Comparison of ENCODE assay signal across 24 cellular contexts in the genomic region with DNA sequence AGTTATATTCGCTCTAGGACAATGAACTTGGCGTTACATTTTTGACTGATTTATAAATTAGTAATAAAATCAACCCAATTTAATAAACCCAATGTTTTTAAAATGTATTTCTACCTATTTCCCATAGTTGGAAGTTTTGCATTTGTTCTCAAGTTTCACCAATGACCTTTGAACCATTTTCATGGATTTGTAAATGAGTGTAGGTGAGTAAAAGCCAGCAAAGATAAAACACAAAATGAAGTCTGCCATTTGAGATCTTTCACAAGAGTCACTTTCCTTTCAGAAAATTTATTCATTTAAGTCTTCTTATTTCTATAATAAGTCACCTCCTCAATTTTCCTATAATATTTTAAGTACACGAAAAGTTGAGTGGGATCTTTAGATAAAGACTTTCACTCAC.
DNase-seq lines count a peak whose midpoint lies in the region; ATAC-seq and TF ChIP-seq lines count a peak whose summit lies in the region.
"Had no signal": no experiment of that assay in that cellular context is flagged by ENCODE, and none has a peak within 500 bp of the region (broad histone marks: within the 10 kb centered on the region; RNA-seq: fewer than 3 reads in every experiment).

No MANE protein-coding gene starts in this region.

- H3K27ac ChIP-seq in left ventricle myocardium inferior (replicated peaks) = peak overlapping the region; percentile 43
- H3K27ac ChIP-seq in right lobe of liver = peak overlapping the region in 1 of 3 donors; percentile 1
- no peak overlapping the region for H3K27ac ChIP-seq in naive thymus-derived CD4-positive, alpha-beta T cell (ENCODE audit: low read depth, low read length)
- H3K27ac ChIP-seq: A549; BLaER1 treated with 17β-estradiol and CSF1 and Interleukin-3, amounts not matched to agents 10 nM and 100 nM; GM23248 had no signal

- H3K9me3 ChIP-seq in left ventricle myocardium inferior (replicated peaks) = no peaks in the 10 kb centered on the region
- H3K9me3 ChIP-seq in right lobe of liver = no peaks in the 10 kb centered on the region
- H3K9me3 ChIP-seq in naive thymus-derived CD4-positive, alpha-beta T cell (ENCODE audit: control insufficient read depth in 2 of 3, low read length in 3 of 3) = no peaks in the 10 kb centered on the region
- no peaks in the 10 kb centered on the region for H3K9me3 ChIP-seq in HAP-1
- H3K9me3 ChIP-seq: A549; BLaER1 treated with 17β-estradiol and CSF1 and Interleukin-3, amounts not matched to agents 10 nM and 100 nM had no signal

- intact Hi-C loops in left ventricle myocardium inferior (cut with micrococcal nuclease) = no loop called here
- intact Hi-C loops in cardiac septum (cut with DNase I) = no loop called here
- intact Hi-C loops in right lobe of liver (cut with DNase I) = no loop called here
- intact Hi-C loops in naive thymus-derived CD4-positive, alpha-beta T cell (cut with micrococcal nuclease) = no loop called here

- H3K4me1 ChIP-seq in left ventricle myocardium inferior (peaks cover 64% of the 10 kb centered on the region), right lobe of liver (peaks cover 0 to 16% (median 7%) of the 10 kb centered on the region in 4 donors), HAP-1 (no peaks in the 10 kb centered on the region)
- no peaks in the 10 kb centered on the region for H3K4me1 ChIP-seq in naive thymus-derived CD4-positive, alpha-beta T cell (ENCODE audit: control insufficient read depth in 2 of 2, insufficient read depth in 2 of 2, low read length in 2 of 2)
- H3K4me1 ChIP-seq: A549; BLaER1 treated with 17β-estradiol and CSF1 and Interleukin-3, amounts not matched to agents 10 nM and 100 nM had no signal

- DNase-seq in left ventricle myocardium inferior = no peak
- no peak for DNase-seq in cardiac septum (ENCODE audit: low spot score)
- no peak for DNase-seq in left lobe of liver (ENCODE audit: low spot score)
- DNase-seq in right lobe of liver = no peak
- no peak for DNase-seq in progenitor cell of endocrine pancreas (ENCODE audit: low spot score, unreplicated experiment)
- DNase-seq in activated CD4-positive, alpha-beta T cell treated with anti-CD3 and anti-CD28 coated beads, Interleukin-2, amount 50 U/mL, for 1 hour = no peak
- DNase-seq in naive thymus-derived CD4-positive, alpha-beta T cell = no peak
- no peak for DNase-seq in HAP-1 (ENCODE audit: low spot score in 2 of 2)
- DNase-seq: 8988T; ACHN; AML-193; BE2C; CD4-positive, alpha-beta T cell; CD8-positive, alpha-beta memory T cell; DMS 273 treated with DMSO at 0.1 percent for 48 hours; DMS79; EL; GF-D8; GM23248; H7 had no signal

- TF ChIP-seq POLR2A in right lobe of liver (IDR thresholded peaks at IDR 0.05) = no peak

- H3K27me3 ChIP-seq in left ventricle myocardium inferior (ENCODE audit: low read depth) (no peaks in the 10 kb centered on the region), right lobe of liver (no peaks in the 10 kb centered on the region), HAP-1 (ENCODE audit: low read depth) (no peaks in the 10 kb centered on the region)
- no peaks in the 10 kb centered on the region for H3K27me3 ChIP-seq in naive thymus-derived CD4-positive, alpha-beta T cell (ENCODE audit: control insufficient read depth in 2 of 2, insufficient read depth in 2 of 2, low read length in 2 of 2)
- H3K27me3 ChIP-seq: BE2C; BLaER1 treated with 17β-estradiol and CSF1 and Interleukin-3, amounts not matched to agents 10 nM and 100 nM had no signal

- in situ Hi-C loops in HAP-1 (cut with MboI; ENCODE audit: low sequenced_read_pairs) = no loop called here

- peaks cover 23% of the 10 kb centered on the region for H3K36me3 ChIP-seq in left ventricle myocardium inferior
- no peaks in the 10 kb centered on the region for H3K36me3 ChIP-seq in right lobe of liver
- no peaks in the 10 kb centered on the region for H3K36me3 ChIP-seq in naive thymus-derived CD4-positive, alpha-beta T cell (ENCODE audit: control insufficient read depth in 2 of 3, insufficient read depth in 3 of 3, low read length in 3 of 3)
- H3K36me3 ChIP-seq in HAP-1 (replicated peaks) = peaks cover 3% of the 10 kb centered on the region
- H3K36me3 ChIP-seq: BLaER1 treated with 17β-estradiol and CSF1 and Interleukin-3, amounts not matched to agents 10 nM and 100 nM had no signal

- H3K36me3 Mint-ChIP-seq in progenitor cell of endocrine pancreas (ENCODE audit: insufficient read depth) = peaks cover 45% of the 10 kb centered on the region
- no peaks in the 10 kb centered on the region for H3K36me3 Mint-ChIP-seq in naive thymus-derived CD4-positive, alpha-beta T cell
- H3K36me3 Mint-ChIP-seq: CD14-positive monocyte; CD8-positive, alpha-beta memory T cell had no signal

- WGBS in right lobe of liver (ENCODE audit: insufficient coverage, low coverage, low lambda C conversion rate, missing lambda C conversion rate) = 80% methylated on average over 3 of the region's 3 CpGs

- H3K4me3 Mint-ChIP-seq in progenitor cell of endocrine pancreas (ENCODE audit: low read depth) = no peak overlapping the region
- no peak overlapping the region for H3K4me3 Mint-ChIP-seq in naive thymus-derived CD4-positive, alpha-beta T cell
- H3K4me3 Mint-ChIP-seq: CD14-positive monocyte; CD4-positive, alpha-beta T cell; CD8-positive, alpha-beta memory T cell had no signal

- H3K4me3 ChIP-seq in left ventricle myocardium inferior (no peak overlapping the region), right lobe of liver (no peak overlapping the region), HAP-1 (no peak overlapping the region)
- no peak overlapping the region for H3K4me3 ChIP-seq in naive thymus-derived CD4-positive, alpha-beta T cell (ENCODE audit: low read length)
- H3K4me3 ChIP-seq: A549; BLaER1 treated with 17β-estradiol and CSF1 and Interleukin-3, amounts not matched to agents 10 nM and 100 nM; GM23248 had no signal

- H3K4me1 Mint-ChIP-seq in progenitor cell of endocrine pancreas (ENCODE audit: low read depth) = peaks cover 23% of the 10 kb centered on the region
- no peaks in the 10 kb centered on the region for H3K4me1 Mint-ChIP-seq in naive thymus-derived CD4-positive, alpha-beta T cell
- H3K4me1 Mint-ChIP-seq: CD14-positive monocyte; CD8-positive, alpha-beta memory T cell had no signal

- no peak for TF ChIP-seq CTCF in left ventricle myocardium inferior (IDR thresholded peaks at IDR 0.05; ENCODE audit: borderline replicate concordance)
- TF ChIP-seq CTCF in right lobe of liver (IDR thresholded peaks at IDR 0.05) = no peak
- TF ChIP-seq CTCF in progenitor cell of endocrine pancreas (IDR thresholded peaks at IDR 0.05; ENCODE audit: unreplicated experiment) = no peak

- no peaks in the 10 kb centered on the region for H3K27me3 Mint-ChIP-seq in progenitor cell of endocrine pancreas
- H3K27me3 Mint-ChIP-seq in naive thymus-derived CD4-positive, alpha-beta T cell = peaks cover 0 to 8% (median 4%) of the 10 kb centered on the region in 5 donors
- H3K27me3 Mint-ChIP-seq: CD4-positive, alpha-beta T cell; CD8-positive, alpha-beta memory T cell had no signal

- H3K27ac Mint-ChIP-seq in progenitor cell of endocrine pancreas = peak overlapping the region; percentile 33
- H3K27ac Mint-ChIP-seq in naive thymus-derived CD4-positive, alpha-beta T cell = no peak overlapping the region
- H3K27ac Mint-ChIP-seq: CD14-positive monocyte; CD4-positive, alpha-beta T cell had no signal

- POLR2A ChIA-PET in naive thymus-derived CD4-positive, alpha-beta T cell (lab: Charles Lee) = no interaction called here

- ATAC-seq in left lobe of liver (peak; percentile 58), right lobe of liver (peak in 3 of 4 donors; percentile 57 to 70 (median 60))
- ATAC-seq in naive thymus-derived CD4-positive, alpha-beta T cell = no peak
- ATAC-seq: A549, HCT116 had no signal

- CTCF ChIA-PET in naive thymus-derived CD4-positive, alpha-beta T cell (lab: Charles Lee) = no interaction called here

- peaks cover 5% of the 10 kb centered on the region for H3K9me3 Mint-ChIP-seq in progenitor cell of endocrine pancreas (ENCODE audit: low read depth)
- H3K9me3 Mint-ChIP-seq in naive thymus-derived CD4-positive, alpha-beta T cell = peaks cover 0 to 6% (median 0%) of the 10 kb centered on the region in 11 donors
- H3K9me3 Mint-ChIP-seq: CD4-positive, alpha-beta T cell had no signal
